Comparison of ENCODE assay signal across 8 cellular contexts in the genomic region with DNA sequence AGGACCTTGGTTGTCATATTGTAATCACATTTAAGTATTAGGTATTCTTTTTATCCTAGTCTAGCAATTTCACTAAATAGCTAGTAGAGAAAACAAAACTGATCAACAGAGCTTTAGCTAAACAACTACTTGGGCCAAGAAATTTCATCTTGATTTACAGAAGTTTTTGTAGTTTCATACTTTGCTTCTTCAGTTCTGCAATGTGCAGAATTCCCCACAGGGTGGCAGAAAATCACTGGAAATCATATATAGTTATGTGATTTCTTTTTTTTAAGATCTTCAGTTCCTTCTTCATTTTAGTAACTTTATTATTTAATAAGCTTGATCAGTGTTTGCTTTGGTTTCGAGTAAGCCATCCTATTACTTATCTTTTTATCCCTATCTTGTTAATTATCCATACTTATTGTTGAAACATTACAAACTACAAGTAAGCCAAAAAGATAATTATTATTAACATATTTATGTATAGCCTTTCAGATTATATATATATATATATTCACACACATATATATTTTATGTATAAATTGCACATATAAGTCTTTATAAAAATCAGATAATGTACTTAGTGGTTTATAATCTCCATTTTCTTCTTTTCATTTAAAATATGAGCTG. TPM values are rescaled to one million over a fixed set of nuclear protein-coding genes. Genes with fewer than 3 reads are reported as not detected.
DNase-seq lines count a peak whose midpoint lies in the region; ATAC-seq and TF ChIP-seq lines count a peak whose summit lies in the region.

No MANE protein-coding gene starts in this region.

- H3K36me3 ChIP-seq in SK-N-SH (replicated peaks in 1 of 2; ENCODE audit: control insufficient read depth in 1 of 2, insufficient read depth in 2 of 2, low read length in 1 of 2): peaks cover 0 to 6% of the 10 kb centered on the region in 2 experiments

- peaks cover 18% of the 10 kb centered on the region for H4K20me1 ChIP-seq in SK-N-SH (ENCODE audit: insufficient read depth)

- H3K9me3 Mint-ChIP-seq in activated B cell treated with CpG ODN at 0.5 μM for 24 hours (no peaks in the 10 kb centered on the region), endothelial cell (ENCODE audit: unreplicated experiment) (no peaks in the 10 kb centered on the region), osteocyte (ENCODE audit: unreplicated experiment) (no peaks in the 10 kb centered on the region)

- no peaks in the 10 kb centered on the region for H3K27me3 ChIP-seq in SK-N-SH (ENCODE audit: insufficient read depth)

- no peaks in the 10 kb centered on the region for H3K27me3 Mint-ChIP-seq in activated B cell treated with CpG ODN at 0.5 μM for 24 hours
- peaks cover 8% of the 10 kb centered on the region for H3K27me3 Mint-ChIP-seq in endothelial cell (ENCODE audit: unreplicated experiment)
- H3K27me3 Mint-ChIP-seq in osteocyte (ENCODE audit: unreplicated experiment): peaks cover 15% of the 10 kb centered on the region

- intact Hi-C loops in activated B cell treated with CpG ODN at 0.5 μM for 24 hours (cut with micrococcal nuclease): loop anchor here (1.0 to 5.0 kb wide), 5 partner anchors 34 to 1226 kb away; no protein-coding TSS in a partner anchor

- H3K27ac ChIP-seq in SK-N-SH (ENCODE audit: low read depth in 2 of 2, low read length in 1 of 2): no peak overlapping the region

- TF ChIP-seq EP300 in SK-N-SH (IDR thresholded peaks at IDR 0.05; ENCODE audit: borderline replicate concordance in 1 of 2, low read depth in 1 of 2, low read length in 1 of 2): no peak

- no peaks in the 10 kb centered on the region for H3K9me2 ChIP-seq in SK-N-SH

- no peak overlapping the region for H3K9ac ChIP-seq in SK-N-SH

- POLR2A ChIA-PET in SK-N-SH (lab: Yijun Ruan, JAX) (no interaction called here), activated B cell treated with CpG ODN at 0.5 μM for 24 hours (lab: Charles Lee) (interaction anchor here (0.7 to 1.2 kb wide), 3 partner anchors 34 to 489 kb away, joined by 3 read pairs; no protein-coding TSS in a partner anchor)

- H2AFZ ChIP-seq in SK-N-SH (ENCODE audit: low read depth): no peak overlapping the region

- peaks cover 8 to 13% of the 10 kb centered on the region in 2 experiments; a peak in 3 of 4 replicates for H3K4me1 ChIP-seq in SK-N-SH (ENCODE audit: control insufficient read depth in 1 of 2, insufficient read depth in 2 of 2, low read depth in 1 of 2, low read length in 1 of 2)

- CTCF ChIA-PET in SK-N-SH (lab: Yijun Ruan, JAX): interaction anchor here (0.6 to 3.5 kb wide), 42 partner anchors 9 to 829 kb away, joined by 3 to 32 read pairs (median 4); no protein-coding TSS in a partner anchor
- CTCF ChIA-PET in activated B cell treated with CpG ODN at 0.5 μM for 24 hours (lab: Charles Lee): interaction anchor here (0.7 to 5.1 kb wide), 11 partner anchors 33 to 1226 kb away, joined by 3 to 38 read pairs (median 6); a partner anchor contains a TSS

- peaks cover 28% of the 10 kb centered on the region for H3K79me2 ChIP-seq in SK-N-SH (ENCODE audit: insufficient read depth)

- H3K4me3 ChIP-seq in SK-N-SH (ENCODE audit: low read depth in 2 of 2, low read length in 1 of 2): no peak overlapping the region; a peak in 1 of 4 replicates

- DNase-seq in SK-N-SH: peak; percentile 16
- peak; percentile 26 to 28 for DNase-seq in NCI-H2081 (lab: John Stamatoyannopoulos, UW)
- DNase-seq in activated B cell treated with CpG ODN at 0.5 μM for 24 hours: no peak
- DNase-seq in endothelial cell (ENCODE audit: low spot score): peak; percentile 23
- DNase-seq in osteocyte (ENCODE audit: extremely low spot score, unreplicated experiment): no peak
- no peak for DNase-seq in NK-92 (lab: John Stamatoyannopoulos, UW; ENCODE audit: unreplicated experiment)

- H3K36me3 Mint-ChIP-seq in activated B cell treated with CpG ODN at 0.5 μM for 24 hours (ENCODE audit: low read depth) (peaks cover 17% of the 10 kb centered on the region), endothelial cell (ENCODE audit: low read depth, unreplicated experiment) (peaks cover 9% of the 10 kb centered on the region), osteocyte (ENCODE audit: unreplicated experiment) (peaks cover under 1% of the 10 kb centered on the region)

- no peak overlapping the region for H3K4me2 ChIP-seq in SK-N-SH

- peaks cover 15% of the 10 kb centered on the region for H3F3A ChIP-seq in SK-N-SH (replicated peaks; ENCODE audit: insufficient read depth)

- no peaks in the 10 kb centered on the region for H3K9me3 ChIP-seq in SK-N-SH

- TF ChIP-seq CTCF in SK-N-SH (IDR thresholded peaks at IDR 0.05) (peak; percentile 79), activated B cell treated with CpG ODN at 0.5 μM for 24 hours (IDR thresholded peaks at IDR 0.05) (no peak), endothelial cell (IDR thresholded peaks at IDR 0.05; ENCODE audit: unreplicated experiment) (peak; percentile 75), osteocyte (IDR thresholded peaks at IDR 0.05) (peak; percentile 64)

- H3K4me3 Mint-ChIP-seq in activated B cell treated with CpG ODN at 0.5 μM for 24 hours: peak overlapping the region; percentile 55
- H3K4me3 Mint-ChIP-seq in endothelial cell (ENCODE audit: unreplicated experiment): peak overlapping the region; percentile 2
- H3K4me3 Mint-ChIP-seq in osteocyte (ENCODE audit: unreplicated experiment): peak overlapping the region; percentile 55

- H3K4me1 Mint-ChIP-seq in activated B cell treated with CpG ODN at 0.5 μM for 24 hours (peaks cover 30% of the 10 kb centered on the region), endothelial cell (ENCODE audit: unreplicated experiment) (peaks cover 20% of the 10 kb centered on the region), osteocyte (ENCODE audit: unreplicated experiment) (peaks cover 16% of the 10 kb centered on the region)

- TF ChIP-seq RAD21 in SK-N-SH (IDR thresholded peaks at IDR 0.05; ENCODE audit: low read length): peak; percentile 82

- H3K27ac Mint-ChIP-seq in activated B cell treated with CpG ODN at 0.5 μM for 24 hours: peak overlapping the region; percentile 83
- no peak overlapping the region for H3K27ac Mint-ChIP-seq in endothelial cell (ENCODE audit: unreplicated experiment)
- H3K27ac Mint-ChIP-seq in osteocyte (ENCODE audit: unreplicated experiment): peak overlapping the region; percentile 9

- WGBS in SK-N-SH (ENCODE audit: low lambda C conversion rate): 3% methylated on average over 1 of the region's 1 CpG

- ATAC-seq in SK-N-SH treated with all-trans-retinoic acid at 6 μM for 48 hours (no peak), activated B cell treated with CpG ODN at 0.5 μM for 24 hours (ENCODE audit: low read depth) (no peak), GM18867 (IDR thresholded peaks at IDR 0.05; ENCODE audit: unreplicated experiment) (no peak)

TF ChIP-seq in SK-N-SH, 30 proteins besides CTCF, POLR2A, EP300 and RAD21:
- TF ChIP-seq NRF1 (IDR thresholded peaks at IDR 0.05; ENCODE audit: low read depth, low read length) (no peak), SMC3 (IDR thresholded peaks at IDR 0.05; ENCODE audit: low read depth, low read length) (peak; percentile 65)

TF ChIP-seq in SK-N-SH treated with all-trans-retinoic acid at 6 μM for 48 hours, 23 proteins besides CTCF, POLR2A, EP300 and RAD21:
- TF ChIP-seq ZFP30 (CRISPR knock-in tag; IDR thresholded peaks at IDR 0.05): no peak
- no peak for TF ChIP-seq GLIS3 (CRISPR knock-in tag; IDR thresholded peaks at IDR 0.05)
- TF ChIP-seq, protein P1, sequence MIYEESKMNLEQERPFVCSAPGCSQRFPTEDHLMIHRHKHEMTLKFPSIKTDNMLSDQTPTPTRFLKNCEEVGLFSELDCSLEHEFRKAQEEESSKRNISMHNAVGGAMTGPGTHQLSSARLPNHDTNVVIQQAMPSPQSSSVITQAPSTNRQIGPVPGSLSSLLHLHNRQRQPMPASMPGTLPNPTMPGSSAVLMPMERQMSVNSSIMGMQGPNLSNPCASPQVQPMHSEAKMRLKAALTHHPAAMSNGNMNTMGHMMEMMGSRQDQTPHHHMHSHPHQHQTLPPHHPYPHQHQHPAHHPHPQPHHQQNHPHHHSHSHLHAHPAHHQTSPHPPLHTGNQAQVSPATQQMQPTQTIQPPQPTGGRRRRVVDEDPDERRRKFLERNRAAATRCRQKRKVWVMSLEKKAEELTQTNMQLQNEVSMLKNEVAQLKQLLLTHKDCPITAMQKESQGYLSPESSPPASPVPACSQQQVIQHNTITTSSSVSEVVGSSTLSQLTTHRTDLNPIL (CRISPR knock-in tag; IDR thresholded peaks at IDR 0.05; ENCODE audit: low read depth): no peak
- TF ChIP-seq ZFP3 (CRISPR knock-in tag; IDR thresholded peaks at IDR 0.05): no peak
- TF ChIP-seq CSDC2 (CRISPR knock-in tag; IDR thresholded peaks at IDR 0.05): no peak
- TF ChIP-seq ZC3H10 (CRISPR knock-in tag; IDR thresholded peaks at IDR 0.05): no peak
- no peak for TF ChIP-seq BACH2 (CRISPR knock-in tag; IDR thresholded peaks at IDR 0.05; ENCODE audit: borderline replicate concordance)
- TF ChIP-seq ESRRG (CRISPR knock-in tag; IDR thresholded peaks at IDR 0.05): no peak

RNA-seq across cellular contexts. Expression of a gene that starts 2.2 kb away (rescaled TPM):
- polyA plus RNA-seq in SK-N-SH (2012; rRNA removed): 37.0 and 67.7 TPM in 2 replicates
- 63.2 and 83.6 TPM in 2 replicates for polyA plus RNA-seq in SK-N-SH (2012; cell fraction: cytosol; rRNA removed)
- polyA plus RNA-seq in SK-N-SH (2012; cell fraction: nucleus; rRNA removed): 52.7 and 55.3 TPM in 2 replicates
- 80.1 and 82.9 TPM in 2 replicates for total RNA-seq in activated B cell treated with CpG ODN at 0.5 μM for 24 hours
- total RNA-seq in endothelial cell (ENCODE audit: unreplicated experiment): 75.3 TPM
- total RNA-seq in osteocyte: 64.6 and 68.0 TPM in 2 replicates

RNA-seq across cellular contexts. Expression of a gene that starts 34.0 kb away (rescaled TPM):
- 47.5 and 77.4 TPM in 2 replicates for polyA plus RNA-seq in SK-N-SH (2012; rRNA removed)
- 59.2 and 65.3 TPM in 2 replicates for polyA plus RNA-seq in SK-N-SH (2012; cell fraction: cytosol; rRNA removed)
- polyA plus RNA-seq in SK-N-SH (2012; cell fraction: nucleus; rRNA removed): 14.2 and 20.2 TPM in 2 replicates
- total RNA-seq in activated B cell treated with CpG ODN at 0.5 μM for 24 hours: 77.4 and 95.2 TPM in 2 replicates
- 72.7 TPM for total RNA-seq in endothelial cell (ENCODE audit: unreplicated experiment)
- 99.1 and 109 TPM in 2 replicates for total RNA-seq in osteocyte

Comparison
In these comparisons a context has a peak if more than half of its experiments do, and no peak if none do; other contexts are left out.
1. DNase-seq: peak in SK-N-SH (single experiment), NCI-H2081 (2 of 2) and endothelial cell (single experiment); none in activated B cell treated with CpG ODN at 0.5 μM for 24 hours (single experiment), osteocyte (single experiment) and NK-92 (single experiment).
2. H3K4me3 Mint-ChIP-seq: peak in every context shown above with its lines; median percentile 55 in activated B cell treated with CpG ODN at 0.5 μM for 24 hours; 55 in osteocyte; 2 in endothelial cell.